ENCODE assay signal across 1 cellular context in the genomic region with DNA sequence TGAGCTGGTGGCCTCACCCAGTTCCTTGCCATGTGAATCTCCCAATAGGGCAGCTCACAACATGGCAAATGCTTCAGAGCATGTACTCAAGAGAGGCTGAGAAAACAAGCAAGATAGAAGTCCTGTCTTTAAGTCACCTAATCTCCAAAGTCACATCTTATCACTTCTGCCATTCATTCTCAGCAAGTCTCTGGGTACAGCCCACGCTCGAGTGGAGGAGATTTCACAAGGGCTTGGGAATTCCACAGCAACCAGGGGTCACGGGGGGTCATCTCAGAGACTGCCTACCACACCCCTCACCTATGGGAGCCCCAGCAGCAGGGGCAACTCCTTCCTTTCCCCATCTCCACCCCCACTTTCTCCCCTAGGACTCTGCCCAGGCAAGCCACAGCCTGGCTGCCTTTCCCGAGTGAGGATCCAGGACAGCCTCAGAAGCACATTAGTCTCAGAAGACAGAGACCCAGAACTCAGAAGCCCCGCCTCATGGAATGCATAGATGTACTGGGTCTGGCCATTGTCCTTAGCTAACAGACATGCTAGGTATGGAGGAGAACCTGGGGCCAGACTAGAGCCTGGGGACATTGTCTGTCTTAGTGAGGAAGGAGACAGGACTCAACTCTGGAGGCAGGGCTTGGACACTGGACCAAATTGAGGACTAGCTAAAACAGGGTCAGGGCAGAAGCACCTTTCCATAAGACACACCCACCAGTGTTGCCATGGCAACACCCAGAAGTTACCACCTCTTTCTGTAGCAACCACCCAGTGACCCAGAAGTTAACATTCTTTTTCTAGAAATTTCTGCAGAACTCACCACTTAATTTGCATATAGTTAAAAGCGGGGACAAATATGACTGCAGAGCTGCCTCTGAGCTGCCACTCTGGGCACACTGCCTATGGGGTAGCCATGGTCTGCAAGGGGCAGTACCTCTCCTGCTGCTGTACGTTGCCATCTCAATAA.
TF ChIP-seq lines count a peak whose summit lies in the region.

No MANE protein-coding gene starts in this region.

TF ChIP-seq in HEK293, 187 proteins besides CTCF, POLR2A, EP300 and RAD21:
- TF ChIP-seq, protein P1, sequence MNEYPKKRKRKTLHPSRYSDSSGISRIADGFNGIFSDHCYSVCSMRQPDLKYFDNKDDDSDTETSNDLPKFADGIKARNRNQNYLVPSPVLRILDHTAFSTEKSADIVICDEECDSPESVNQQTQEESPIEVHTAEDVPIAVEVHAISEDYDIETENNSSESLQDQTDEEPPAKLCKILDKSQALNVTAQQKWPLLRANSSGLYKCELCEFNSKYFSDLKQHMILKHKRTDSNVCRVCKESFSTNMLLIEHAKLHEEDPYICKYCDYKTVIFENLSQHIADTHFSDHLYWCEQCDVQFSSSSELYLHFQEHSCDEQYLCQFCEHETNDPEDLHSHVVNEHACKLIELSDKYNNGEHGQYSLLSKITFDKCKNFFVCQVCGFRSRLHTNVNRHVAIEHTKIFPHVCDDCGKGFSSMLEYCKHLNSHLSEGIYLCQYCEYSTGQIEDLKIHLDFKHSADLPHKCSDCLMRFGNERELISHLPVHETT (tag by site-specific recombination; IDR thresholded peaks at IDR 0.05) = no peak
- TF ChIP-seq ZNF830 (tag by site-specific recombination; IDR thresholded peaks at IDR 0.05; ENCODE audit: low read depth) = no peak
- TF ChIP-seq, protein P2, sequence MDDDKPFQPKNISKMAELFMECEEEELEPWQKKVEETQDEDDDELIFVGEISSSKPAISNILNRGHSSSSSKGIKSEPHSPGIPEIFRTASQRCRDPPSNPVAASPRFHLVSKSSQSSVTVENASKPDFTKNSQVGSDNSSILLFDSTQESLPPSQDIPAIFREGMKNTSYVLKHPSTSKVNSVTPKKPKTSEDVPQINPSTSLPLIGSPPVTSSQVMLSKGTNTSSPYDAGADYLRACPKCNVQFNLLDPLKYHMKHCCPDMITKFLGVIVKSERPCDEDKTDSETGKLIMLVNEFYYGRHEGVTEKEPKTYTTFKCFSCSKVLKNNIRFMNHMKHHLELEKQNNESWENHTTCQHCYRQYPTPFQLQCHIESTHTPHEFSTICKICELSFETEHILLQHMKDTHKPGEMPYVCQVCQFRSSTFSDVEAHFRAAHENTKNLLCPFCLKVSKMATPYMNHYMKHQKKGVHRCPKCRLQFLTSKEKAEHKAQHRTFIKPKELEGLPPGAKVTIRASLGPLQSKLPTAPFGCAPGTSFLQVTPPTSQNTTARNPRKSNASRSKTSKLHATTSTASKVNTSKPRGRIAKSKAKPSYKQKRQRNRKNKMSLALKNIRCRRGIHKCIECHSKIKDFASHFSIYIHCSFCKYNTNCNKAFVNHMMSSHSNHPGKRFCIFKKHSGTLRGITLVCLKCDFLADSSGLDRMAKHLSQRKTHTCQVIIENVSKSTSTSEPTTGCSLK (tag by site-specific recombination; IDR thresholded peaks at IDR 0.05) = no peak
- peak; percentile 23; the same call in 1 of the 2 replicates for TF ChIP-seq ZBTB17 (tag by site-specific recombination; IDR thresholded peaks at IDR 0.05)
- no peak for TF ChIP-seq ZNF174 (tag by site-specific recombination; IDR thresholded peaks at IDR 0.05)
- TF ChIP-seq IKZF3 (tag by site-specific recombination; IDR thresholded peaks at IDR 0.05) = no peak
- TF ChIP-seq HOXC10 (CRISPR knock-in tag; IDR thresholded peaks at IDR 0.05) = no peak
- no peak for TF ChIP-seq YY1 (tag by site-specific recombination; IDR thresholded peaks at IDR 0.05)
- TF ChIP-seq ZFHX2 (tag by site-specific recombination; conservative IDR thresholded peaks at IDR 0.05) = 0 out of 2 replicates have a peak, but pooled peaks have one; percentile 16
- TF ChIP-seq ZNF785 (tag by site-specific recombination; IDR thresholded peaks at IDR 0.05) = no peak
- no peak for TF ChIP-seq ZNF501 (tag by site-specific recombination; IDR thresholded peaks at IDR 0.05)
